Comparison of ENCODE assay signal across 8 cellular contexts in genomic region chr19:39341122-39341719, GRCh38. TPM values are rescaled to one million over a fixed set of nuclear protein-coding genes. Genes with fewer than 3 reads are reported as not detected.
A peak's percentile ranks its signal among the peaks of the same experiment; 100 is the strongest.
DNase-seq lines count a peak whose midpoint lies in the region; ATAC-seq and TF ChIP-seq lines count a peak whose summit lies in the region.

No MANE protein-coding gene starts in this region.

- in situ Hi-C loops in KBM-7 (cut with MboI; ENCODE audit: low pct_unique_long_range_greater_than_20kb, low sequenced_read_pairs) = no loop called here

- H3K79me2 ChIP-seq in smooth muscle cell (ENCODE audit: low read depth) = peaks cover 44% of the 10 kb centered on the region

- peak overlapping the region; percentile 98 for H3K4me3 ChIP-seq in iPS-11a (ENCODE audit: low read depth, low read length)
- H3K4me3 ChIP-seq in smooth muscle cell = peak overlapping the region; percentile 70

- DNase-seq in GDM1 (lab: John Stamatoyannopoulos, UW) (peak; percentile 42), KBM-7 (peak; percentile 38), smooth muscle cell (lab: John Stamatoyannopoulos, UW; ENCODE audit: unreplicated experiment) (no peak), GM19240 (ENCODE audit: insufficient read length, low spot score) (no peak), cerebellar nuclear complex (lab: John Stamatoyannopoulos, UW) (no peak)

- H3K36me3 ChIP-seq in smooth muscle cell (ENCODE audit: low read depth) = no peaks in the 10 kb centered on the region

- peak overlapping the region; percentile 46 for H3K27ac ChIP-seq in angular gyrus (ENCODE audit: low read depth, low read length)
- H3K27ac ChIP-seq in smooth muscle cell (ENCODE audit: low read depth) = peak overlapping the region; percentile 72

- H4K20me1 ChIP-seq in smooth muscle cell (ENCODE audit: low read depth) = peaks cover 34% of the 10 kb centered on the region

- peak overlapping the region; percentile 67 for H2AFZ ChIP-seq in smooth muscle cell (ENCODE audit: low read depth)

- H3K4me2 ChIP-seq in smooth muscle cell = peak overlapping the region; percentile 92

- H3K27me3 ChIP-seq in smooth muscle cell (ENCODE audit: low read depth) = no peaks in the 10 kb centered on the region

- H3K4me1 ChIP-seq in smooth muscle cell (ENCODE audit: low read depth) = peaks cover 18% of the 10 kb centered on the region

- H3F3A ChIP-seq in smooth muscle cell (ENCODE audit: low read depth) = no peaks in the 10 kb centered on the region

- H3K9ac ChIP-seq in smooth muscle cell (ENCODE audit: low read depth) = peak overlapping the region; percentile 71

- 9% methylated on average over 14 of the region's 17 CpGs for WGBS in smooth muscle cell (ENCODE audit: low lambda C conversion rate)

- ATAC-seq in HG02840 (IDR thresholded peaks at IDR 0.05; ENCODE audit: low FRiP score, unreplicated experiment) = no peak

- H3K9me3 ChIP-seq in smooth muscle cell (replicated peaks; ENCODE audit: low read depth) = no peaks in the 10 kb centered on the region

- TF ChIP-seq CTCF in smooth muscle cell (IDR thresholded peaks at IDR 0.05; ENCODE audit: borderline replicate concordance, insufficient read depth, poor library complexity, severe bottlenecking) = no peak

RNA-seq across cellular contexts. Expression of gene SAMD4B, which starts 1.0 kb away (rescaled TPM):
- total RNA-seq in smooth muscle cell = 37.1 and 58.3 TPM in 2 replicates
- polyA plus RNA-seq in smooth muscle cell = 61.8 and 81.9 TPM in 2 replicates

RNA-seq across cellular contexts. Expression of gene GMFG, which starts 5.4 kb away (rescaled TPM):
- total RNA-seq in smooth muscle cell = not detected in 2 replicates
- polyA plus RNA-seq in smooth muscle cell = 0.37 TPM in 1 of 2 replicates, not detected in the other

RNA-seq across cellular contexts. Expression of gene LRFN1, which starts 20.6 kb away (rescaled TPM):
- total RNA-seq in smooth muscle cell = 0.36 and 0.76 TPM in 2 replicates
- 2.1 and 3.2 TPM in 2 replicates for polyA plus RNA-seq in smooth muscle cell

RNA-seq across cellular contexts. Expression of gene IFNL1, which starts 45.0 kb away (rescaled TPM):
- not detected in 2 replicates for total RNA-seq in smooth muscle cell
- polyA plus RNA-seq in smooth muscle cell = not detected in 2 replicates

RNA-seq across cellular contexts. Expression of gene PAF1, which starts 49.7 kb away (rescaled TPM):
- 27.8 and 29.8 TPM in 2 replicates for total RNA-seq in smooth muscle cell
- polyA plus RNA-seq in smooth muscle cell = 35.8 and 42.7 TPM in 2 replicates

Comparison
In these comparisons a context has a peak if more than half of its experiments do, and no peak if none do; other contexts are left out.
1. DNase-seq: peak in GDM1 (single experiment) and KBM-7 (single experiment); none in smooth muscle cell (single experiment), GM19240 (single experiment) and cerebellar nuclear complex (0 of 2).